ENCODE assay signal across 12 cellular contexts in the genomic region with DNA sequence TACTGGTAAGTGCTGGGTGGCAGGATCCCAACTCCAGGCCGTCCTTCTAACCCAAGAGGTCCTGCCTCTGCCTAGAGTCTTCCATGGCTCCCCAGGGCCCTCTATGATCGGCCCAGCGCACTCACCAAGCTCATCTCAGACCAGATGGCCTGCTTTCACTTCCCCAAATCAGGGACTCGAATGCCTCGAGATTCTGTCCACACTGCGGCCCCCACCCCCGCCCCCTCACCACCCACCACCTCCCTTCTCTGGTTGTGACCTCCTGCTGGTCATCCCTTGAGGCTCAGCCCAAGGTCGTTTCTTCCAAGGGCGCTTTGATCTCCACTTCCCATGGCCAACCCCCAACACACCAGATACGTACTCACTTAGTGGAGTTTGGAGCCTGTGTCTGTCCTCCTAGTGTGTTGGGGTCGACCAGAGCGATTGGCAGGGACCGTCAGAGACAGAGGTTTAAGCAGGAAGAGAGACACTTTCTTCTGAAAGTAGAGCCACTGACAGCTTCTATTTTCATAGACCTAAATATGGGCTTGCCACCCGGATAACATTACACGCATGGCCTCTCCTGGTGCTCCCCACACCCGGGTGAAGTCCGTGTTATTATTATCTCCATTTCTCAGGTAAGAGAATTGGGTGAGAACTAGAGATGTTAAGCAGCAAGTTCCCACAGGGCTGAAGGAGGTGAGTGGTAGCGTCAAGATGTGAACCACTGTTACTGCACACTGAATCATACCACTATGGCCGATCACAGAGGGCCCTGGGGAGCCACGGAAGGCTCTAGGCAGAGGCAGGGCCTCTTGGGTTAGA. TPM values are rescaled to one million over a fixed set of nuclear protein-coding genes. Genes with fewer than 3 reads are reported as not detected.
A peak's percentile ranks its signal among the peaks of the same experiment; 100 is the strongest.
DNase-seq lines count a peak whose midpoint lies in the region; ATAC-seq and TF ChIP-seq lines count a peak whose summit lies in the region.
"Had no signal": no experiment of that assay in that cellular context is flagged by ENCODE, and none has a peak within 500 bp of the region (broad histone marks: within the 10 kb centered on the region; RNA-seq: fewer than 3 reads in every experiment).

FCER2 (minus strand) TSS at position 478 of the 804 bp plus-strand sequence. CDS start 2,371 bp downstream, outside the sequence.

- peak within 1 kb of the TSS; percentile 1; the same call in 1 of the 2 replicates for H3K9ac ChIP-seq in OCI-LY3 (ENCODE audit: low read length)

- TF ChIP-seq POLR2A in upper lobe of left lung (IDR thresholded peaks at IDR 0.05) = no peak

- peak within 1 kb of the TSS; percentile 57 to 92 (median 76) for H3K27ac Mint-ChIP-seq in CD4-positive, CD25-positive, alpha-beta regulatory T cell

- 62 to 63% methylated on average over 19 to 20 of the region's 20 CpGs for WGBS in upper lobe of left lung, 2 donors

- H3K36me3 Mint-ChIP-seq in CD4-positive, CD25-positive, alpha-beta regulatory T cell = no peaks in the 10 kb centered on the region

- H3K79me2 ChIP-seq in OCI-LY3 (ENCODE audit: low read length) = no peaks in the 10 kb centered on the region

- H3K4me3 ChIP-seq in CD4-positive, CD25-positive, alpha-beta regulatory T cell (ENCODE audit: low read depth, low read length) = no peak within 1 kb of the TSS
- H3K4me3 ChIP-seq in OCI-LY3 (ENCODE audit: low read length) (peak within 1 kb of the TSS; percentile 24; the same call in 1 of the 2 replicates), upper lobe of left lung (no peak within 1 kb of the TSS)

- H3K4me1 Mint-ChIP-seq in CD4-positive, CD25-positive, alpha-beta regulatory T cell = peaks cover 12 to 54% (median 28%) of the 10 kb centered on the region in 4 donors

- DNase-seq in CD4-positive, CD25-positive, alpha-beta regulatory T cell = no peak
- DNase-seq in cerebellum (ENCODE audit: low spot score) (no peak), upper lobe of left lung (no peak), NCI-H446 treated with DMSO at 0.1 percent for 48 hours (lab: John Stamatoyannopoulos, UW) (no peak), NCI-H187 treated with DMSO at 0.1 percent for 48 hours (lab: John Stamatoyannopoulos, UW) (no peak)
- DNase-seq: activated naive CD4-positive, alpha-beta T cell had no signal

- no peak for ATAC-seq in CD4-positive, CD25-positive, alpha-beta regulatory T cell (ENCODE audit: low read depth in 2 of 2)
- peak; percentile 52 for ATAC-seq in GM19025 (IDR thresholded peaks at IDR 0.05; ENCODE audit: low read depth, unreplicated experiment)
- ATAC-seq in HG02763 (IDR thresholded peaks at IDR 0.05; ENCODE audit: unreplicated experiment) = peak; percentile 41
- no peak for ATAC-seq in upper lobe of left lung (ENCODE audit: low FRiP score in 2 of 2)

- no peak for TF ChIP-seq CTCF in OCI-LY3 (IDR thresholded peaks at IDR 0.05; ENCODE audit: low read depth, low read length)
- TF ChIP-seq CTCF in upper lobe of left lung (IDR thresholded peaks at IDR 0.05) = no peak

- H4K20me1 ChIP-seq in OCI-LY3 (ENCODE audit: insufficient read depth, low read length) = no peaks in the 10 kb centered on the region

- H2AFZ ChIP-seq in OCI-LY3 (ENCODE audit: low read depth, low read length) = no peak within 1 kb of the TSS

- peak within 1 kb of the TSS in 2 of 4 donors; percentile 38 to 53 for H3K4me3 Mint-ChIP-seq in CD4-positive, CD25-positive, alpha-beta regulatory T cell

- H3K27me3 Mint-ChIP-seq in CD4-positive, CD25-positive, alpha-beta regulatory T cell = peaks cover 11% of the 10 kb centered on the region

- no peaks in the 10 kb centered on the region for H3K36me3 ChIP-seq in CD4-positive, CD25-positive, alpha-beta regulatory T cell (ENCODE audit: control insufficient read depth, insufficient read depth, low read length)
- no peaks in the 10 kb centered on the region for H3K36me3 ChIP-seq in OCI-LY3 (replicated peaks; ENCODE audit: low read depth, low read length)
- no peaks in the 10 kb centered on the region for H3K36me3 ChIP-seq in upper lobe of left lung

- peaks cover 28% of the 10 kb centered on the region for H3K4me1 ChIP-seq in CD4-positive, CD25-positive, alpha-beta regulatory T cell (ENCODE audit: control insufficient read depth, insufficient read depth, low read length, poor library complexity, severe bottlenecking)
- H3K4me1 ChIP-seq in OCI-LY3 (ENCODE audit: low read length) (peaks cover 60% of the 10 kb centered on the region), upper lobe of left lung (peaks cover 0 to 13% (median 10%) of the 10 kb centered on the region in 4 donors)

- TF ChIP-seq EP300 in upper lobe of left lung (IDR thresholded peaks at IDR 0.05) = no peak

- H3K27ac ChIP-seq in CD4-positive, CD25-positive, alpha-beta regulatory T cell (ENCODE audit: insufficient read depth, low read length, poor library complexity, severe bottlenecking) = no peak within 1 kb of the TSS
- H3K27ac ChIP-seq in OCI-LY3 (ENCODE audit: low read length) (peak within 1 kb of the TSS; percentile 15; the same call in 1 of the 2 replicates), upper lobe of left lung (no peak within 1 kb of the TSS)
- H3K27ac ChIP-seq: C4-2B had no signal

- H3K4me2 ChIP-seq in OCI-LY3 (ENCODE audit: low read length) = peak within 1 kb of the TSS; percentile 46

- no peaks in the 10 kb centered on the region for H3K9me3 Mint-ChIP-seq in CD4-positive, CD25-positive, alpha-beta regulatory T cell

- no peaks in the 10 kb centered on the region for H3K27me3 ChIP-seq in CD4-positive, CD25-positive, alpha-beta regulatory T cell (ENCODE audit: control insufficient read depth, insufficient read depth, low read length)
- H3K27me3 ChIP-seq in OCI-LY3 (ENCODE audit: low read depth, low read length) (peaks cover 75% of the 10 kb centered on the region), upper lobe of left lung (peaks cover 0 to 7% (median 2%) of the 10 kb centered on the region in 4 donors)

- H3K9me3 ChIP-seq in CD4-positive, CD25-positive, alpha-beta regulatory T cell (ENCODE audit: control insufficient read depth in 2 of 2, low read length in 2 of 2) = no peaks in the 10 kb centered on the region
- H3K9me3 ChIP-seq in OCI-LY3 (ENCODE audit: insufficient read depth, low read length) = no peaks in the 10 kb centered on the region
- no peaks in the 10 kb centered on the region for H3K9me3 ChIP-seq in upper lobe of left lung

RNA-seq across cellular contexts. Expression of gene FCER2, which starts in this region (rescaled TPM):
- total RNA-seq in CD4-positive, CD25-positive, alpha-beta regulatory T cell = not detected
- polyA plus RNA-seq in CD4-positive, CD25-positive, alpha-beta regulatory T cell = 1 to 10 TPM in 1 of 4 donors, under 1 TPM in 2, not detected in 1; 0.34 to 4.5 (median 0.48) TPM
- total RNA-seq in cerebellum = 0.18 TPM
- total RNA-seq in upper lobe of left lung = 1 to 10 TPM in 1 of 6 donors, under 1 TPM in 1, not detected in 4; 0.83 to 2.9 TPM
- total RNA-seq: fibroblast of lung, HT1080 had no signal
- polyA plus RNA-seq: fibroblast of lung had no signal

Comparison
In these comparisons a context has a peak if more than half of its experiments do, and no peak if none do; other contexts are left out.
1. ATAC-seq: peak in GM19025 (single experiment) and HG02763 (single experiment); none in CD4-positive, CD25-positive, alpha-beta regulatory T cell (0 of 2) and upper lobe of left lung (0 of 2).